Comparison of ENCODE assay signal across 1 cellular context in the genomic region with DNA sequence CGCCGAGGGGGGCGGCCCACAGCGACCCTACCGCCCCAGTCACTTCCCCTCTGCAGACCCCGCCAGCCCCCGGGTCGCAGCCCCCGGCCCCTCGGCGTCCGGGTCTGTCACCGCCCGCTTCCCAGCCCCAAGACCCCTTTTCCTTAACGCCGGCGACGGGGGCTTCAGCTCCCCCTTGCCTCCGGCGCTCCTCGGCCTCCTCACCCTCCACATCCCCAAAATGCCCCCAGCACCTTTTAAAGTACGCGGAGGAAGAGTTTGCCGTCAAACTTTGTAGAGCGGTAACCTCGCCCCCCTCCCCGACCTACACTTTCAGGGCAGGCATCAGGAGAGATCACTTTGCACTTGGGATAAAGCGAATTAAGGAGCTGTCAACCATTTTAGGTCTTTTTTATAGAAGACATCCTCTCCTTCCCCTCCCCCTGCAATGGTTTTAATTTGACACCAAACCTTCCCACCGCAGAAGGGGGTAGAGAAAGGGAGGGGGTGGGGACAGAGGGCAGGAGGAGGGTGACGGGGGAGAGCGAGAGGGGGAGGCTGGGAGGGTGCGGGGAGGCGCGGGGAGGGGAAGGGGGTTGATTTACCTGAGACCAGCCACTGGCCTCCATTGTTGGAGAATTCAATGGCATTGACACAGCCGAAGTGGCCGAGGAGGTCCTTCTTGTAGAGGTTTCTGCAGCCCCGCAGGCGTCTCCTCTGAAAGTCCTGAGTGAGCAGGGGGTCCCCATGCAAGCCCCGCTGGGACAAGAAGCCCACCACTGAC.
TF ChIP-seq lines count a peak whose summit lies in the region.

No MANE protein-coding gene starts in this region.

TF ChIP-seq in GM12878, 131 proteins besides CTCF, POLR2A, EP300 and RAD21:
- TF ChIP-seq, protein P1, sequence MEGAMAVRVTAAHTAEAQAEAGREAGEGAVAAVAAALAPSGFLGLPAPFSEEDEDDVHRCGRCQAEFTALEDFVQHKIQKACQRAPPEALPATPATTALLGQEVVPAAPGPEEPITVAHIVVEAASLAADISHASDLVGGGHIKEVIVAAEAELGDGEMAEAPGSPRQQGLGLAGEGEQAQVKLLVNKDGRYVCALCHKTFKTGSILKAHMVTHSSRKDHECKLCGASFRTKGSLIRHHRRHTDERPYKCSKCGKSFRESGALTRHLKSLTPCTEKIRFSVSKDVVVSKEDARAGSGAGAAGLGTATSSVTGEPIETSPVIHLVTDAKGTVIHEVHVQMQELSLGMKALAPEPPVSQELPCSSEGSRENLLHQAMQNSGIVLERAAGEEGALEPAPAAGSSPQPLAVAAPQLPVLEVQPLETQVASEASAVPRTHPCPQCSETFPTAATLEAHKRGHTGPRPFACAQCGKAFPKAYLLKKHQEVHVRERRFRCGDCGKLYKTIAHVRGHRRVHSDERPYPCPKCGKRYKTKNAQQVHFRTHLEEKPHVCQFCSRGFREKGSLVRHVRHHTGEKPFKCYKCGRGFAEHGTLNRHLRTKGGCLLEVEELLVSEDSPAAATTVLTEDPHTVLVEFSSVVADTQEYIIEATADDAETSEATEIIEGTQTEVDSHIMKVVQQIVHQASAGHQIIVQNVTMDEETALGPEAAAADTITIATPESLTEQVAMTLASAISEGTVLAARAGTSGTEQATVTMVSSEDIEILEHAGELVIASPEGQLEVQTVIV (IDR thresholded peaks at IDR 0.05; ENCODE audit: borderline replicate concordance, partially characterized antibody), result no peak
- TF ChIP-seq NFIC (IDR thresholded peaks at IDR 0.05; ENCODE audit: low read depth, low read length), result no peak
- TF ChIP-seq SMAD1 (IDR thresholded peaks at IDR 0.05; ENCODE audit: low read depth, partially characterized antibody), result peak; percentile 30
- TF ChIP-seq SRF (IDR thresholded peaks at IDR 0.05; ENCODE audit: low read depth in 2 of 2, low read length in 2 of 2), result no peak
- TF ChIP-seq JUNB (IDR thresholded peaks at IDR 0.05), result no peak
- TF ChIP-seq, protein P2, sequence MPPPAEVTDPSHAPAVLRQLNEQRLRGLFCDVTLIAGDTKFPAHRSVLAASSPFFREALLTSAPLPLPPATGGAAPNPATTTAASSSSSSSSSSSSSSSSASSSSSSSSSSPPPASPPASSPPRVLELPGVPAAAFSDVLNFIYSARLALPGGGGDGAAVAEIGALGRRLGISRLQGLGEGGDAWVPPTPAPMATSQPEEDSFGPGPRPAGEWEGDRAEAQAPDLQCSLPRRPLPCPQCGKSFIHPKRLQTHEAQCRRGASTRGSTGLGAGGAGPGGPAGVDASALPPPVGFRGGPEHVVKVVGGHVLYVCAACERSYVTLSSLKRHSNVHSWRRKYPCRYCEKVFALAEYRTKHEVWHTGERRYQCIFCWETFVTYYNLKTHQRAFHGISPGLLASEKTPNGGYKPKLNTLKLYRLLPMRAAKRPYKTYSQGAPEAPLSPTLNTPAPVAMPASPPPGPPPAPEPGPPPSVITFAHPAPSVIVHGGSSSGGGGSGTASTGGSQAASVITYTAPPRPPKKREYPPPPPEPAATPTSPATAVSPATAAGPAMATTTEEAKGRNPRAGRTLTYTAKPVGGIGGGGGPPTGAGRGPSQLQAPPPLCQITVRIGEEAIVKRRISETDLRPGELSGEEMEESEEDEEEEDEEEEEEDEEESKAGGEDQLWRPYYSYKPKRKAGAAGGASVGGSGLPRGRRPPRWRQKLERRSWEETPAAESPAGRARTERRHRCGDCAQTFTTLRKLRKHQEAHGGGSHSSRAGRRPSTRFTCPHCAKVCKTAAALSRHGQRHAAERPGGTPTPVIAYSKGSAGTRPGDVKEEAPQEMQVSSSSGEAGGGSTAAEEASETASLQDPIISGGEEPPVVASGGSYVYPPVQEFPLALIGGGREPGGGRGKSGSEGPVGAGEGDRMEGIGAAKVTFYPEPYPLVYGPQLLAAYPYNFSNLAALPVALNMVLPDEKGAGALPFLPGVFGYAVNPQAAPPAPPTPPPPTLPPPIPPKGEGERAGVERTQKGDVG (CRISPR knock-in tag; IDR thresholded peaks at IDR 0.05), result no peak
- peak; percentile 0; the same call in 1 of the 2 replicates for TF ChIP-seq YY1 (IDR thresholded peaks at IDR 0.05; ENCODE audit: low read depth, low read length)
- peak; percentile 70; the same call in 1 of the 2 replicates for TF ChIP-seq RUNX3 (IDR thresholded peaks at IDR 0.05; ENCODE audit: low read length)
- no peak for TF ChIP-seq LARP7 (IDR thresholded peaks at IDR 0.05)
- no peak for TF ChIP-seq NBN (IDR thresholded peaks at IDR 0.05)
- no peak for TF ChIP-seq ZNF24 (IDR thresholded peaks at IDR 0.05)
- TF ChIP-seq, protein P3, sequence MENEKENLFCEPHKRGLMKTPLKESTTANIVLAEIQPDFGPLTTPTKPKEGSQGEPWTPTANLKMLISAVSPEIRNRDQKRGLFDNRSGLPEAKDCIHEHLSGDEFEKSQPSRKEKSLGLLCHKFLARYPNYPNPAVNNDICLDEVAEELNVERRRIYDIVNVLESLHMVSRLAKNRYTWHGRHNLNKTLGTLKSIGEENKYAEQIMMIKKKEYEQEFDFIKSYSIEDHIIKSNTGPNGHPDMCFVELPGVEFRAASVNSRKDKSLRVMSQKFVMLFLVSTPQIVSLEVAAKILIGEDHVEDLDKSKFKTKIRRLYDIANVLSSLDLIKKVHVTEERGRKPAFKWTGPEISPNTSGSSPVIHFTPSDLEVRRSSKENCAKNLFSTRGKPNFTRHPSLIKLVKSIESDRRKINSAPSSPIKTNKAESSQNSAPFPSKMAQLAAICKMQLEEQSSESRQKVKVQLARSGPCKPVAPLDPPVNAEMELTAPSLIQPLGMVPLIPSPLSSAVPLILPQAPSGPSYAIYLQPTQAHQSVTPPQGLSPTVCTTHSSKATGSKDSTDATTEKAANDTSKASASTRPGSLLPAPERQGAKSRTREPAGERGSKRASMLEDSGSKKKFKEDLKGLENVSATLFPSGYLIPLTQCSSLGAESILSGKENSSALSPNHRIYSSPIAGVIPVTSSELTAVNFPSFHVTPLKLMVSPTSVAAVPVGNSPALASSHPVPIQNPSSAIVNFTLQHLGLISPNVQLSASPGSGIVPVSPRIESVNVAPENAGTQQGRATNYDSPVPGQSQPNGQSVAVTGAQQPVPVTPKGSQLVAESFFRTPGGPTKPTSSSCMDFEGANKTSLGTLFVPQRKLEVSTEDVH (IDR thresholded peaks at IDR 0.05; ENCODE audit: low read depth, partially characterized antibody), result no peak
- TF ChIP-seq, protein P4, sequence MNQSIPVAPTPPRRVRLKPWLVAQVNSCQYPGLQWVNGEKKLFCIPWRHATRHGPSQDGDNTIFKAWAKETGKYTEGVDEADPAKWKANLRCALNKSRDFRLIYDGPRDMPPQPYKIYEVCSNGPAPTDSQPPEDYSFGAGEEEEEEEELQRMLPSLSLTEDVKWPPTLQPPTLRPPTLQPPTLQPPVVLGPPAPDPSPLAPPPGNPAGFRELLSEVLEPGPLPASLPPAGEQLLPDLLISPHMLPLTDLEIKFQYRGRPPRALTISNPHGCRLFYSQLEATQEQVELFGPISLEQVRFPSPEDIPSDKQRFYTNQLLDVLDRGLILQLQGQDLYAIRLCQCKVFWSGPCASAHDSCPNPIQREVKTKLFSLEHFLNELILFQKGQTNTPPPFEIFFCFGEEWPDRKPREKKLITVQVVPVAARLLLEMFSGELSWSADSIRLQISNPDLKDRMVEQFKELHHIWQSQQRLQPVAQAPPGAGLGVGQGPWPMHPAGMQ (IDR thresholded peaks at IDR 0.05; ENCODE audit: borderline replicate concordance), result no peak
